9 cellular contexts compared by ENCODE assay signal in genomic region chr4:38671594-38671943, GRCh38. TPM values are rescaled to one million over a fixed set of nuclear protein-coding genes. Genes with fewer than 3 reads are reported as not detected.
A peak's percentile ranks its signal among the peaks of the same experiment; 100 is the strongest.
DNase-seq lines count a peak whose midpoint lies in the region; ATAC-seq and TF ChIP-seq lines count a peak whose summit lies in the region.
"Had no signal": no experiment of that assay in that cellular context is flagged by ENCODE, and none has a peak within 500 bp of the region (broad histone marks: within the 10 kb centered on the region; RNA-seq: fewer than 3 reads in every experiment).

No MANE protein-coding gene starts in this region.

- POLR2A ChIA-PET in activated CD4-positive, alpha-beta T cell treated with anti-CD3 and anti-CD28 coated beads for 36 hours (lab: Charles Lee) = no interaction called here

- no peak for TF ChIP-seq POLR2A in suprapubic skin (IDR thresholded peaks at IDR 0.05)

- H3K4me1 ChIP-seq in ascending aorta (peaks cover 47 to 75% of the 10 kb centered on the region in 2 donors), lung (ENCODE audit: control insufficient read depth in 2 of 2, insufficient read depth in 2 of 2, low read length in 2 of 2) (peaks cover 29 to 55% of the 10 kb centered on the region in 2 donors), suprapubic skin (peaks cover 91% of the 10 kb centered on the region)

- peak; percentile 49 for DNase-seq in activated CD4-positive, alpha-beta T cell treated with anti-CD3 and anti-CD28 coated beads for 36 hours
- DNase-seq in activated CD4-positive, alpha-beta T cell treated with anti-CD3 and anti-CD28 coated beads, Interleukin-2, amount 50 U/mL, for 1 hour = no peak
- DNase-seq in ascending aorta (ENCODE audit: low spot score in 2 of 2) (no peak), lung (ENCODE audit: low spot score) (no peak), suprapubic skin (ENCODE audit: low spot score in 2 of 2) (no peak), NCI-H69 (lab: John Stamatoyannopoulos, UW) (no peak), NCI-H146 treated with DMSO at 0.1 percent for 48 hours (lab: John Stamatoyannopoulos, UW; ENCODE audit: unreplicated experiment) (no peak)
- DNase-seq: SHP77 had no signal

- H3K27me3 ChIP-seq in ascending aorta (no peaks in the 10 kb centered on the region), lung (ENCODE audit: control insufficient read depth, insufficient read depth) (no peaks in the 10 kb centered on the region), suprapubic skin (no peaks in the 10 kb centered on the region)

- no peaks in the 10 kb centered on the region for H3K9me3 Mint-ChIP-seq in activated CD4-positive, alpha-beta T cell treated with anti-CD3 and anti-CD28 coated beads for 36 hours (ENCODE audit: low read depth)

- peak overlapping the region; percentile 58 for H3K4me3 Mint-ChIP-seq in activated CD4-positive, alpha-beta T cell treated with anti-CD3 and anti-CD28 coated beads for 36 hours

- H3K27ac ChIP-seq in ascending aorta (peak overlapping the region; percentile 91 to 99), lung (ENCODE audit: low read depth in 1 of 2, low read length in 1 of 2) (peak overlapping the region; percentile 64 to 89), suprapubic skin (peak overlapping the region; percentile 90)

- no peaks in the 10 kb centered on the region for H3K27me3 Mint-ChIP-seq in activated CD4-positive, alpha-beta T cell treated with anti-CD3 and anti-CD28 coated beads for 36 hours

- intact Hi-C loops in activated CD4-positive, alpha-beta T cell treated with anti-CD3 and anti-CD28 coated beads for 36 hours (cut with DNase I, micrococcal nuclease) = loop anchor here in 1 of 2 experiments (5.0 kb wide), 1 partner anchor 149 kb away; no protein-coding TSS in a partner anchor
- intact Hi-C loops in ascending aorta (cut with DNase I) = loop anchor here (5.0 kb wide), 2 partner anchors 404 to 609 kb away; no protein-coding TSS in a partner anchor

- H3K36me3 ChIP-seq in ascending aorta (no peaks in the 10 kb centered on the region), lung (ENCODE audit: control insufficient read depth in 2 of 2, insufficient read depth in 2 of 2, low read length in 2 of 2) (no peaks in the 10 kb centered on the region), suprapubic skin (no peaks in the 10 kb centered on the region)

- H3K9me3 ChIP-seq in ascending aorta = no peaks in the 10 kb centered on the region
- H3K9me3 ChIP-seq in lung (ENCODE audit: control insufficient read depth in 2 of 2, insufficient read depth in 1 of 2, low read length in 1 of 2) = no peaks in the 10 kb centered on the region
- no peaks in the 10 kb centered on the region for H3K9me3 ChIP-seq in suprapubic skin

- H3K4me3 ChIP-seq in ascending aorta (peak overlapping the region; percentile 17 to 25), lung (no peak overlapping the region), suprapubic skin (peak overlapping the region; percentile 29)

- TF ChIP-seq CTCF in ascending aorta (IDR thresholded peaks at IDR 0.05) = no peak
- TF ChIP-seq CTCF in lung (IDR thresholded peaks at IDR 0.05; ENCODE audit: control extremely low read depth, extremely low read depth) = no peak
- TF ChIP-seq CTCF in suprapubic skin (IDR thresholded peaks at IDR 0.05) = no peak

- peak; percentile 23 for ATAC-seq in activated CD4-positive, alpha-beta T cell treated with anti-CD3 and anti-CD28 coated beads for 36 hours
- ATAC-seq in lung (ENCODE audit: insufficient read depth, low FRiP score) (no peak), GM21737 (IDR thresholded peaks at IDR 0.05; ENCODE audit: unreplicated experiment) (no peak)

- TF ChIP-seq EP300 in suprapubic skin (IDR thresholded peaks at IDR 0.05) = no peak

- H3K4me1 Mint-ChIP-seq in activated CD4-positive, alpha-beta T cell treated with anti-CD3 and anti-CD28 coated beads for 36 hours = peaks cover 90% of the 10 kb centered on the region

- CTCF ChIA-PET in activated CD4-positive, alpha-beta T cell treated with anti-CD3 and anti-CD28 coated beads for 36 hours (lab: Charles Lee) = interaction anchor here (1.5 to 3.9 kb wide), 3 partner anchors 351 to 492 kb away, joined by 4 to 13 read pairs (median 5); no protein-coding TSS in a partner anchor

- WGBS in lung, 2 donors = 47 to 75% methylated on average over 5 of the region's 5 CpGs
- 45% methylated on average over 5 of the region's 5 CpGs for WGBS in suprapubic skin

- peak overlapping the region; percentile 65 for H3K27ac Mint-ChIP-seq in activated CD4-positive, alpha-beta T cell treated with anti-CD3 and anti-CD28 coated beads for 36 hours

- peaks cover 3% of the 10 kb centered on the region for H3K36me3 Mint-ChIP-seq in activated CD4-positive, alpha-beta T cell treated with anti-CD3 and anti-CD28 coated beads for 36 hours (ENCODE audit: low read depth)

RNA-seq across cellular contexts. Expression of gene KLF3, which starts 7.6 kb away (rescaled TPM):
- total RNA-seq in activated CD4-positive, alpha-beta T cell treated with anti-CD3 and anti-CD28 coated beads for 36 hours = 1 to 10 TPM; 6.1 to 6.2 TPM
- total RNA-seq in ascending aorta (21.5 TPM), lung (10 to 100 TPM; 53.3 to 53.6 TPM), suprapubic skin (100 to 1,000 TPM; 169 to 240 (median 223) TPM)
- 10 to 100 TPM; 14.7 to 25.2 TPM for polyA plus RNA-seq in lung
